In genomic region chr9:128321343-128321742, GRCh38 we compare ENCODE assay signal across 9 cellular contexts. TPM values are rescaled to one million over a fixed set of nuclear protein-coding genes. Genes with fewer than 3 reads are reported as not detected.
DNase-seq lines count a peak whose midpoint lies in the region; ATAC-seq and TF ChIP-seq lines count a peak whose summit lies in the region.
"Had no signal": no experiment of that assay in that cellular context is flagged by ENCODE, and none has a peak within 500 bp of the region (broad histone marks: within the 10 kb centered on the region; RNA-seq: fewer than 3 reads in every experiment).

No MANE protein-coding gene starts in this region.

- peaks cover 14% of the 10 kb centered on the region for H3K36me3 Mint-ChIP-seq in central memory CD8-positive, alpha-beta T cell (ENCODE audit: insufficient read depth)
- no peaks in the 10 kb centered on the region for H3K36me3 Mint-ChIP-seq in natural killer cell

- no peaks in the 10 kb centered on the region for H3K9me2 ChIP-seq in Karpas-422 (replicated peaks; ENCODE audit: insufficient read depth, low read length)

- H3K4me2 ChIP-seq in Karpas-422 (ENCODE audit: low read depth, low read length, poor library complexity, severe bottlenecking) = peak overlapping the region; percentile 92

- H3K9me3 ChIP-seq in BE2C = no peaks in the 10 kb centered on the region
- H3K9me3 ChIP-seq in Karpas-422 (ENCODE audit: low read length) = no peaks in the 10 kb centered on the region

- no peaks in the 10 kb centered on the region for H3K27me3 ChIP-seq in BE2C
- no peaks in the 10 kb centered on the region for H3K27me3 ChIP-seq in Karpas-422 (ENCODE audit: low read length)

- peak overlapping the region; percentile 93 for H3K27ac Mint-ChIP-seq in central memory CD8-positive, alpha-beta T cell (ENCODE audit: low read depth)
- peak overlapping the region; percentile 94 to 95 for H3K27ac Mint-ChIP-seq in natural killer cell

- H4K20me1 ChIP-seq in Karpas-422 (ENCODE audit: insufficient read depth, low read depth, low read length) = no peaks in the 10 kb centered on the region

- peaks cover 49% of the 10 kb centered on the region for H3K36me3 ChIP-seq in BE2C
- H3K36me3 ChIP-seq in Karpas-422 (ENCODE audit: insufficient read depth, low read length) = peaks cover 7% of the 10 kb centered on the region; the same call in 1 of the 2 replicates

- peak overlapping the region; percentile 88 for H3K9ac ChIP-seq in Karpas-422 (ENCODE audit: low read length)

- H3K4me3 Mint-ChIP-seq in central memory CD8-positive, alpha-beta T cell = peak overlapping the region; percentile 90
- peak overlapping the region; percentile 95 for H3K4me3 Mint-ChIP-seq in natural killer cell

- intact Hi-C loops in natural killer cell (cut with micrococcal nuclease) = loop anchor here (5.0 to 10.0 kb wide), 2 partner anchors 44 to 127 kb away; partner anchors contain the start of genes CIZ1, GOLGA2 and SWI5

- H3K9me3 Mint-ChIP-seq in central memory CD8-positive, alpha-beta T cell = no peaks in the 10 kb centered on the region
- H3K9me3 Mint-ChIP-seq in natural killer cell = no peaks in the 10 kb centered on the region

- H3K79me2 ChIP-seq in Karpas-422 (ENCODE audit: low read length) = peaks cover 43% of the 10 kb centered on the region

- H3K4me3 ChIP-seq in BE2C (ENCODE audit: low read depth, low read length) (peak overlapping the region; percentile 71), Karpas-422 (ENCODE audit: low read length) (peak overlapping the region; percentile 85)

- no peak for DNase-seq in BE2C
- no peak for DNase-seq in Karpas-422
- DNase-seq in central memory CD8-positive, alpha-beta T cell (ENCODE audit: low spot score in 2 of 2) = no peak
- DNase-seq in natural killer cell = no peak
- no peak for DNase-seq in NCI-H748 treated with DMSO at 0.1 percent for 48 hours (lab: John Stamatoyannopoulos, UW)
- DNase-seq: stimulated activated naive CD4-positive, alpha-beta T cell treated with Interleukin-2 at 50 U/mL for 16 hours had no signal

- no peak for ATAC-seq in central memory CD8-positive, alpha-beta T cell (replicated peaks; ENCODE audit: extremely low read depth, poor library complexity, severe bottlenecking)
- ATAC-seq in natural killer cell (no peak), GM19328 (IDR thresholded peaks at IDR 0.05; ENCODE audit: unreplicated experiment) (no peak), HG03135 (IDR thresholded peaks at IDR 0.05; ENCODE audit: unreplicated experiment) (no peak), HG03342 (IDR thresholded peaks at IDR 0.05; ENCODE audit: unreplicated experiment) (no peak)

- peaks cover 20% of the 10 kb centered on the region for H3K4me1 Mint-ChIP-seq in central memory CD8-positive, alpha-beta T cell
- peaks cover 19 to 20% of the 10 kb centered on the region in 2 donors for H3K4me1 Mint-ChIP-seq in natural killer cell

- no peaks in the 10 kb centered on the region for H3K4me1 ChIP-seq in BE2C
- peaks cover 21% of the 10 kb centered on the region for H3K4me1 ChIP-seq in Karpas-422 (ENCODE audit: low read length)

- no peak overlapping the region for H3K27ac ChIP-seq in Karpas-422 (ENCODE audit: low read length)

- no peak for TF ChIP-seq CTCF in BE2C (IDR thresholded peaks at IDR 0.05; ENCODE audit: low read depth, low read length)
- no peak for TF ChIP-seq CTCF in natural killer cell (IDR thresholded peaks at IDR 0.05)

- H3K27me3 Mint-ChIP-seq in central memory CD8-positive, alpha-beta T cell = no peaks in the 10 kb centered on the region
- H3K27me3 Mint-ChIP-seq in natural killer cell (ENCODE audit: low read depth in 2 of 2) = no peaks in the 10 kb centered on the region

- no peak overlapping the region for H2AFZ ChIP-seq in Karpas-422 (ENCODE audit: low read length)

RNA-seq across cellular contexts. Expression of gene TRUB2, which starts 0.9 kb away (rescaled TPM):
- polyA plus RNA-seq in BE2C (2012; ENCODE audit: insufficient read depth, insufficient read length, low read depth) = 212 TPM
- total RNA-seq in Karpas-422 (2014; rRNA removed; shearing (Covaris generic); ENCODE audit: low replicate concordance) = 20.8 and 28.2 TPM in 2 replicates
- 10 to 100 TPM in 2 of 3 donors, 1 to 10 TPM in 1; 8.8 to 12.0 (median 11.3) TPM for total RNA-seq in natural killer cell

RNA-seq across cellular contexts. Expression of gene COQ4, which starts 1.3 kb away (rescaled TPM):
- polyA plus RNA-seq in BE2C (2012; ENCODE audit: insufficient read depth, insufficient read length, low read depth) = 203 TPM
- 28.3 and 40.1 TPM in 2 replicates for total RNA-seq in Karpas-422 (2014; rRNA removed; shearing (Covaris generic); ENCODE audit: low replicate concordance)
- 10 to 100 TPM; 28.2 to 34.5 (median 30.4) TPM for total RNA-seq in natural killer cell

RNA-seq across cellular contexts. Expression of gene SLC27A4, which starts 19.0 kb away (rescaled TPM):
- 74.4 TPM for polyA plus RNA-seq in BE2C (2012; ENCODE audit: insufficient read depth, insufficient read length, low read depth)
- 18.5 and 24.4 TPM in 2 replicates for total RNA-seq in Karpas-422 (2014; rRNA removed; shearing (Covaris generic); ENCODE audit: low replicate concordance)
- 10 to 100 TPM in 2 of 3 donors, 1 to 10 TPM in 1; 7.7 to 12.3 (median 11.2) TPM for total RNA-seq in natural killer cell

RNA-seq across cellular contexts. Expression of gene SWI5, which starts 45.3 kb away (rescaled TPM):
- polyA plus RNA-seq in BE2C (2012; ENCODE audit: insufficient read depth, insufficient read length, low read depth) = 15.7 TPM
- 34.5 and 37.6 TPM in 2 replicates for total RNA-seq in Karpas-422 (2014; rRNA removed; shearing (Covaris generic); ENCODE audit: low replicate concordance)
- total RNA-seq in natural killer cell = 1 to 10 TPM; 6.3 to 9.3 (median 8.4) TPM

RNA-seq across cellular contexts. Expression of gene GOLGA2, which starts 45.5 kb away (rescaled TPM):
- 76.2 TPM for polyA plus RNA-seq in BE2C (2012; ENCODE audit: insufficient read depth, insufficient read length, low read depth)
- 16.2 and 75.3 TPM in 2 replicates for total RNA-seq in Karpas-422 (2014; rRNA removed; shearing (Covaris generic); ENCODE audit: low replicate concordance)
- total RNA-seq in natural killer cell = 100 to 1,000 TPM in 1 of 3 donors, 10 to 100 TPM in 2; 78.0 to 101 (median 90.9) TPM
